ENCODE assay signal across 8 cellular contexts in the genomic region with DNA sequence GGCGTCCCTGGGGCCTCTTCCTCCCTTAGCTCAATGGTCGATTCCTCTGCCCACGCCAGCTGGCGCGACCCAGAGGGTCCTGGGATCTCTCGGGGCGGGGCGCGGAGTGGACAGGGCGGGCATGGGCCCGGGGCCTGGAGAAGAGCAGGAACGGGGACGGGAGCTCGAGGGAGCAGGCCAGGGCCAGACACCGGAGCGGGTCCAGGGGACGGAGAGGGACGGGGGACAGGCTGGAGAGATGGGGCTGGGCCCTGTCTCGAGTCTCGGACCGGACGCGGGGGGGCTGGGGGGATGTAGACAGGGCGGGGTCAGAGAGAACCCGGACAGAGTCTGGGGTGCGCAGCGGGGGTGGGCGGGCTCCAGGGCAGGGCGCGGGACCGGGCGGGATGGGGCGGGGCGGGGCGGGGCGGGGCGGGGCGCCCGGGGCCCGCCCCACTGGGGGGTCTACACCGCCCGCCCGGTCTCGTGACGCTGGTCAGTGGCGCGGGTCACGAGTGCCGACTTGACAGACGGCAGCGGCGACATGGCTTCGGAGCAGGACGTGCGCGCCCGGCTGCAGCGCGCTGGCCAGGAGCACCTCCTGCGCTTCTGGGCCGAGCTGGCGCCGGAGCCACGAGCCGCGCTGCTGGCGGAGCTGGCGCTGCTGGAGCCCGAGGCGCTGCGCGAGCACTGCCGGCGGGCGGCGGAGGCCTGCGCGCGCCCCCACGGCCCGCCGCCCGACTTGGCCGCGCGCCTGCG. TPM values are rescaled to one million over a fixed set of nuclear protein-coding genes. Genes with fewer than 3 reads are reported as not detected.
DNase-seq lines count a peak whose midpoint lies in the region; ATAC-seq and TF ChIP-seq lines count a peak whose summit lies in the region.

A gene with protein sequence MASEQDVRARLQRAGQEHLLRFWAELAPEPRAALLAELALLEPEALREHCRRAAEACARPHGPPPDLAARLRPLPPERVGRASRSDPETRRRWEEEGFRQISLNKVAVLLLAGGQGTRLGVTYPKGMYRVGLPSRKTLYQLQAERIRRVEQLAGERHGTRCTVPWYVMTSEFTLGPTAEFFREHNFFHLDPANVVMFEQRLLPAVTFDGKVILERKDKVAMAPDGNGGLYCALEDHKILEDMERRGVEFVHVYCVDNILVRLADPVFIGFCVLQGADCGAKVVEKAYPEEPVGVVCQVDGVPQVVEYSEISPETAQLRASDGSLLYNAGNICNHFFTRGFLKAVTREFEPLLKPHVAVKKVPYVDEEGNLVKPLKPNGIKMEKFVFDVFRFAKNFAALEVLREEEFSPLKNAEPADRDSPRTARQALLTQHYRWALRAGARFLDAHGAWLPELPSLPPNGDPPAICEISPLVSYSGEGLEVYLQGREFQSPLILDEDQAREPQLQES (plus strand): TSS at position 508 of the 738 bp plus-strand sequence. CDS start 16 bp downstream, at position 524.

- peak; percentile 46 for ATAC-seq in GM21737 (IDR thresholded peaks at IDR 0.05; ENCODE audit: unreplicated experiment)

- peak within 1 kb of the TSS; percentile 72 for H3K4me3 ChIP-seq in epithelial cell of proximal tubule (ENCODE audit: low read depth, low read length)

- DNase-seq in DMS53 treated with DMSO at 0.1 percent for 48 hours (lab: John Stamatoyannopoulos, UW; ENCODE audit: unreplicated experiment) = peak; percentile 40
- peak; percentile 51 for DNase-seq in NCI-H146 (lab: John Stamatoyannopoulos, UW)
- peak; percentile 39 for DNase-seq in activated CD8-positive, alpha-beta memory T cell treated with anti-CD3 and anti-CD28 coated beads, Interleukin-2, amount 50 U/mL, for 4 hours
- DNase-seq in epithelial cell of proximal tubule (ENCODE audit: low read depth) = no peak
- peak; percentile 65 for DNase-seq in middle frontal gyrus (ENCODE audit: extremely low spot score, low spot score)
- peak; percentile 25 for DNase-seq in stromal cell of bone marrow (ENCODE audit: low read depth)
- no peak for DNase-seq in HT-29 (ENCODE audit: low spot score)

- no peak for TF ChIP-seq CTCF in epithelial cell of proximal tubule (conservative IDR thresholded peaks at IDR 0.05; ENCODE audit: low read depth, low read length)

RNA-seq across cellular contexts. Expression of the gene that starts here (rescaled TPM):
- total RNA-seq in epithelial cell of proximal tubule = 2.1 and 2.2 TPM in 2 replicates
- total RNA-seq in HT-29 (2014; rRNA removed; shearing (Covaris generic)) = 3.7 and 5.3 TPM in 2 replicates

Comparison
In these comparisons a context has a peak if more than half of its experiments do, and no peak if none do; other contexts are left out.
1. DNase-seq: peak in DMS53 treated with DMSO at 0.1 percent for 48 hours (single experiment), NCI-H146 (single experiment), activated CD8-positive, alpha-beta memory T cell treated with anti-CD3 and anti-CD28 coated beads, Interleukin-2, amount 50 U/mL, for 4 hours (single experiment), middle frontal gyrus (single experiment) and stromal cell of bone marrow (single experiment); none in epithelial cell of proximal tubule (single experiment) and HT-29 (single experiment).